1 cellular context compared by ENCODE assay signal in genomic region chr2:130181338-130181879, GRCh38.
A peak's percentile ranks its signal among the peaks of the same experiment; 100 is the strongest.
TF ChIP-seq lines count a peak whose summit lies in the region.

Gene SMPD4, minus strand, starts transcription at chr2:130181602. Its CDS starts 5,010 bp downstream, at chr2:130176592.

TF ChIP-seq in GM12878, 131 proteins besides CTCF, POLR2A, EP300 and RAD21 (continued from another document and continues in another):
- TF ChIP-seq CUX1 (IDR thresholded peaks at IDR 0.05; ENCODE audit: insufficient replicate concordance, low read depth, low read length): no peak
- TF ChIP-seq NR2F1 (conservative IDR thresholded peaks at IDR 0.05): no peak
- no peak for TF ChIP-seq ZNF274 (IDR thresholded peaks at IDR 0.05; ENCODE audit: insufficient read depth, insufficient read length)
- TF ChIP-seq MXI1 (IDR thresholded peaks at IDR 0.05; ENCODE audit: low read depth, low read length): peak; percentile 74; the same call in 1 of the 2 replicates
- peak; percentile 90 for TF ChIP-seq RELB (IDR thresholded peaks at IDR 0.05; ENCODE audit: low read depth)
- TF ChIP-seq REST (IDR thresholded peaks at IDR 0.05; ENCODE audit: low read depth, low read length): no peak
- TF ChIP-seq CBFB (IDR thresholded peaks at IDR 0.05; ENCODE audit: low read depth): peak; percentile 49; the same call in 1 of the 2 replicates
- 0 out of 2 replicates have a peak, but pooled peaks have one; percentile 39 for TF ChIP-seq CHD2 (IDR thresholded peaks at IDR 0.05; ENCODE audit: borderline replicate concordance, low read depth, low read length)
- peak; percentile 22; the same call in 1 of the 2 replicates for TF ChIP-seq TCF12 (IDR thresholded peaks at IDR 0.05; ENCODE audit: low read depth, low read length)
- peak; percentile 52; the same call in 1 of the 2 replicates for TF ChIP-seq MAX (IDR thresholded peaks at IDR 0.05; ENCODE audit: low read depth, low read length)
- no peak for TF ChIP-seq ETV6 (conservative IDR thresholded peaks at IDR 0.05 in 1 of 2, IDR thresholded peaks at IDR 0.05 in 1 of 2; ENCODE audit: borderline replicate concordance in 1 of 2, low read depth in 1 of 2)
- no peak for TF ChIP-seq ZBED1 (IDR thresholded peaks at IDR 0.05; ENCODE audit: borderline replicate concordance)
- no peak for TF ChIP-seq RBBP5 (conservative IDR thresholded peaks at IDR 0.05)
- TF ChIP-seq SP1 (IDR thresholded peaks at IDR 0.05; ENCODE audit: low read depth, low read length): peak; percentile 76
- TF ChIP-seq MTA3 (IDR thresholded peaks at IDR 0.05; ENCODE audit: borderline replicate concordance, low read length): no peak
- no peak for TF ChIP-seq SUPT20H (IDR thresholded peaks at IDR 0.05; ENCODE audit: borderline replicate concordance, control insufficient read depth, low read depth, low read length)
- TF ChIP-seq ZSCAN29 (IDR thresholded peaks at IDR 0.05): no peak
- no peak for TF ChIP-seq SREBF1 (IDR thresholded peaks at IDR 0.05; ENCODE audit: low read length)
- no peak for TF ChIP-seq HDAC2 (IDR thresholded peaks at IDR 0.05)
- TF ChIP-seq TAF1 (IDR thresholded peaks at IDR 0.05; ENCODE audit: borderline replicate concordance, low read depth, low read length): peak; percentile 71; the same call in 1 of the 2 replicates
- no peak for TF ChIP-seq GATAD2B (conservative IDR thresholded peaks at IDR 0.05; ENCODE audit: low read depth)
- TF ChIP-seq CEBPZ (IDR thresholded peaks at IDR 0.05; ENCODE audit: low read depth, low read length): no peak
- 0 out of 2 replicates have a peak, but pooled peaks have one; percentile 37 for TF ChIP-seq PML (IDR thresholded peaks at IDR 0.05; ENCODE audit: low read length)
- TF ChIP-seq ATF2 (IDR thresholded peaks at IDR 0.05; ENCODE audit: low read length): no peak
- TF ChIP-seq KDM1A (IDR thresholded peaks at IDR 0.05; ENCODE audit: borderline replicate concordance): no peak
- TF ChIP-seq HCFC1 (IDR thresholded peaks at IDR 0.05; ENCODE audit: low read length): peak; percentile 77
- TF ChIP-seq YY1 (IDR thresholded peaks at IDR 0.05; ENCODE audit: low read depth, low read length): peak; percentile 97
- TF ChIP-seq ATF3 (IDR thresholded peaks at IDR 0.05; ENCODE audit: borderline replicate concordance, extremely low read depth, low read depth, low read length): peak; percentile 66; the same call in 1 of the 2 replicates
- no peak for TF ChIP-seq NR2C2 (IDR thresholded peaks at IDR 0.05; ENCODE audit: borderline replicate concordance, control insufficient read depth, insufficient read length, low read depth)
- no peak for TF ChIP-seq HSF1 (IDR thresholded peaks at IDR 0.05; ENCODE audit: low read depth, low read length)
- no peak for TF ChIP-seq PAX5 (IDR thresholded peaks at IDR 0.05; ENCODE audit: borderline replicate concordance, low read depth, low read length)
- peak in 1 of 2 experiments; percentile 90; a peak in 2 of 3 replicates for TF ChIP-seq EGR1 (IDR thresholded peaks at IDR 0.05; ENCODE audit: borderline replicate concordance in 1 of 2, low read depth in 2 of 2, low read length in 2 of 2)
- TF ChIP-seq HDAC6 (IDR thresholded peaks at IDR 0.05; ENCODE audit: unreplicated experiment): no peak
- TF ChIP-seq SMAD5 (IDR thresholded peaks at IDR 0.05; ENCODE audit: low read depth): 0 out of 2 replicates have a peak, but pooled peaks have one; percentile 32
- TF ChIP-seq ZNF687 (IDR thresholded peaks at IDR 0.05): no peak
- TF ChIP-seq SMC3 (IDR thresholded peaks at IDR 0.05; ENCODE audit: borderline replicate concordance, low read length): no peak
